In genomic region chr1:155895617-155896016, GRCh38 we compare ENCODE assay signal across 11 cellular contexts. TPM values are rescaled to one million over a fixed set of nuclear protein-coding genes. Genes with fewer than 3 reads are reported as not detected.
DNase-seq lines count a peak whose midpoint lies in the region; ATAC-seq, FAIRE-seq and TF ChIP-seq lines count a peak whose summit lies in the region.
"Not testable (repeated sequence)": the region's sequence is repeated elsewhere in the genome, so short reads cannot be mapped to it uniquely, and the experiment has no call there.
"Had no signal": no experiment of that assay in that cellular context is flagged by ENCODE, and none has a peak within 500 bp of the region (broad histone marks: within the 10 kb centered on the region; RNA-seq: fewer than 3 reads in every experiment).

No MANE protein-coding gene starts in this region.

- H3K9me3 Mint-ChIP-seq in activated CD4-positive, alpha-beta memory T cell treated with anti-CD3 and anti-CD28 coated beads for 36 hours = not testable (repeated sequence)

- not testable (repeated sequence) for H3K9me3 ChIP-seq in GM23248 (ENCODE audit: low read depth); PC-3 (ENCODE audit: low read length); K562 (replicated peaks; ENCODE audit: control insufficient read depth, insufficient read depth, low read depth, low read length)

- peaks cover 35% of the 10 kb centered on the region for H3K36me3 ChIP-seq in GM23248 (ENCODE audit: low read depth)
- H3K36me3 ChIP-seq in PC-3 (ENCODE audit: low read depth, low read length) = peaks cover 29% of the 10 kb centered on the region
- H3K36me3 ChIP-seq in K562 (ENCODE audit: control insufficient read depth, insufficient read depth, low read length) = peaks cover 38% of the 10 kb centered on the region

- H3K4me1 Mint-ChIP-seq in activated CD4-positive, alpha-beta memory T cell treated with anti-CD3 and anti-CD28 coated beads for 36 hours (ENCODE audit: low read depth) = peaks cover 15% of the 10 kb centered on the region

- H3K4me3 Mint-ChIP-seq in activated CD4-positive, alpha-beta memory T cell treated with anti-CD3 and anti-CD28 coated beads for 36 hours = not testable (repeated sequence)

- H3K27me3 ChIP-seq in GM23248 (replicated peaks; ENCODE audit: insufficient read depth); PC-3 (ENCODE audit: low read length); K562 (ENCODE audit: control insufficient read depth in 2 of 2, insufficient read depth in 2 of 2, low read length in 2 of 2): not testable (repeated sequence)

- TF ChIP-seq CTCF in PC-3 (conservative IDR thresholded peaks at IDR 0.05; ENCODE audit: low read depth, low read length); K562 (IDR thresholded peaks at IDR 0.05 in 2 of 3, conservative IDR thresholded peaks at IDR 0.05 in 1 of 3; ENCODE audit: insufficient read depth in 2 of 3, low read depth in 1 of 3, low read length in 3 of 3): not testable (repeated sequence)

- H3F3A ChIP-seq in GM23248 (ENCODE audit: insufficient read depth) (peaks cover 66% of the 10 kb centered on the region), PC-3 (ENCODE audit: low read length, unreplicated experiment) (peaks cover 15% of the 10 kb centered on the region)

- CTCF ChIA-PET in PC-3 (lab: Charles Lee); K562 (lab: Yijun Ruan, JAX; ENCODE audit: low intra/inter-chr PET ratio): not testable (repeated sequence)
- CTCF ChIA-PET in activated CD4-positive, alpha-beta memory T cell treated with anti-CD3 and anti-CD28 coated beads for 36 hours (lab: Charles Lee) = interaction anchor here (0.7 kb wide), 1 partner anchor 33 kb away, joined by 3 read pairs; no protein-coding TSS in a partner anchor

- not testable (repeated sequence) for H3K9me1 ChIP-seq in K562 (ENCODE audit: control insufficient read depth, insufficient read depth, low read length)

- WGBS in GM23248 (ENCODE audit: low coverage in 1 of 2, low lambda C conversion rate in 2 of 2, missing lambda C conversion rate in 2 of 2), 2 experiments = 88 to 93% methylated on average over 6 of the region's 6 CpGs
- WGBS in K562 (ENCODE audit: insufficient coverage, low coverage, missing lambda C conversion rate) = 71% methylated on average over 4 of the region's 6 CpGs

- in situ Hi-C loops in GM23248 (cut with MboI); K562 (cut with MboI): not testable (repeated sequence)

- H3K4me2 ChIP-seq in GM23248 (ENCODE audit: unreplicated experiment); PC-3 (ENCODE audit: low read length); K562 (ENCODE audit: insufficient read depth, low read length): not testable (repeated sequence)

- peak overlapping the region; percentile 5 for H3K27ac Mint-ChIP-seq in activated CD4-positive, alpha-beta memory T cell treated with anti-CD3 and anti-CD28 coated beads for 36 hours

- peaks cover 22% of the 10 kb centered on the region for H3K79me2 ChIP-seq in GM23248 (ENCODE audit: insufficient read depth)
- H3K79me2 ChIP-seq in PC-3 (ENCODE audit: low read length); K562 (ENCODE audit: control insufficient read depth, insufficient read depth, low read length): not testable (repeated sequence)

- not testable (repeated sequence) for H3K9me2 ChIP-seq in GM23248 (ENCODE audit: insufficient read depth); PC-3 (replicated peaks; ENCODE audit: low read length)

- not testable (repeated sequence) for ATAC-seq in PC-3, K562

- not testable (repeated sequence) for TF ChIP-seq EP300 in K562 (IDR thresholded peaks at IDR 0.05; ENCODE audit: low read length)

- TF ChIP-seq POLR2A in K562 (conservative IDR thresholded peaks at IDR 0.05) = not testable (repeated sequence)

- H3K36me3 Mint-ChIP-seq in activated CD4-positive, alpha-beta memory T cell treated with anti-CD3 and anti-CD28 coated beads for 36 hours = peaks cover 22% of the 10 kb centered on the region

- BruUV-seq in PC-3 (replicated peaks; lab: Mats Ljungman, UMichigan); K562 (replicated peaks; lab: Mats Ljungman, UMichigan): not testable (repeated sequence)

- peaks cover 21% of the 10 kb centered on the region for H3K4me1 ChIP-seq in GM23248 (ENCODE audit: insufficient read depth)
- H3K4me1 ChIP-seq in PC-3 (ENCODE audit: insufficient read depth, low read length) = peaks cover 23% of the 10 kb centered on the region
- H3K4me1 ChIP-seq in K562 (replicated peaks in 1 of 2; ENCODE audit: control insufficient read depth in 2 of 2, insufficient read depth in 2 of 2, low read length in 2 of 2) = peaks cover 0 to 13% of the 10 kb centered on the region in 2 experiments; a peak in 3 of 5 replicates

- not testable (repeated sequence) for H2AFZ ChIP-seq in GM23248; PC-3 (ENCODE audit: low read length); K562 (ENCODE audit: low read depth, low read length)

- peak overlapping the region; percentile 9; the same call in 1 of the 2 replicates for H3K27ac ChIP-seq in GM23248
- not testable (repeated sequence) for H3K27ac ChIP-seq in PC-3 (ENCODE audit: low read length); K562 (ENCODE audit: extremely low read depth, low read depth, low read length)

- TF ChIP-seq RAD21 in K562 (CRISPR knock-in tag; conservative IDR thresholded peaks at IDR 0.05 in 1 of 2, IDR thresholded peaks at IDR 0.05 in 1 of 2) = not testable (repeated sequence)

- POLR2A ChIA-PET in PC-3 (lab: Charles Lee; ENCODE audit: unreplicated experiment) = interaction anchor here (0.7 kb wide), 2 partner anchors 333 to 611 kb away, joined by 6 to 13 read pairs; partner anchors contain the start of gene ASH1L
- POLR2A ChIA-PET in activated CD4-positive, alpha-beta memory T cell treated with anti-CD3 and anti-CD28 coated beads for 36 hours (lab: Charles Lee) = interaction anchor here (0.7 kb wide), 1 partner anchor 298 kb away, joined by 3 read pairs; no protein-coding TSS in a partner anchor
- POLR2A ChIA-PET in K562 (lab: Yijun Ruan, JAX) = interaction anchor here (0.6 to 2.0 kb wide), 7 partner anchors 9 to 38 kb away, joined by 3 to 14 read pairs (median 4); partner anchors contain the start of genes GON4L and SYT11

- FAIRE-seq in K562 (lab: Jason Lieb, UNC) = not testable (repeated sequence)

- intact Hi-C loops in PC-3 (cut with micrococcal nuclease); activated CD4-positive, alpha-beta memory T cell treated with anti-CD3 and anti-CD28 coated beads for 36 hours (cut with micrococcal nuclease); K562 (cut with micrococcal nuclease): not testable (repeated sequence)

- not testable (repeated sequence) for H3K9ac ChIP-seq in GM23248; PC-3 (ENCODE audit: low read length); K562 (ENCODE audit: insufficient read depth in 1 of 2, low read depth in 2 of 2, low read length in 2 of 2)

- DNase-seq in GM23248; activated CD4-positive, alpha-beta memory T cell treated with anti-CD3 and anti-CD28 coated beads for 36 hours; K562 (ENCODE audit: extremely low read depth in 1 of 4, low spot score in 3 of 4): not testable (repeated sequence)
- DNase-seq in PC-3 (peak; percentile 14), kidney tubule cell (ENCODE audit: low spot score) (peak; percentile 18), renal cortical epithelial cell (ENCODE audit: low read depth) (peak; percentile 50)

- not testable (repeated sequence) for H3K4me3 ChIP-seq in GM23248; PC-3 (ENCODE audit: low read length); K562

- H4K20me1 ChIP-seq in GM23248 (ENCODE audit: insufficient read depth); PC-3 (ENCODE audit: low read length); K562 (replicated peaks; ENCODE audit: control insufficient read depth, insufficient read depth, low read length): not testable (repeated sequence)

- not testable (repeated sequence) for H3K27me3 Mint-ChIP-seq in activated CD4-positive, alpha-beta memory T cell treated with anti-CD3 and anti-CD28 coated beads for 36 hours

RNA-seq across cellular contexts. Expression of gene RIT1, which starts 15.5 kb away (rescaled TPM):
- 29.7 and 32.4 TPM in 2 replicates for total RNA-seq in GM23248 (2014; rRNA removed; shearing (Covaris generic))
- polyA plus RNA-seq in GM23248 (2016; fragmentation: Nextera tagmentation; extraction: Ambion mirVana) = 30.5 and 33.1 TPM in 2 replicates
- 14.7 and 18.8 TPM in 2 replicates for total RNA-seq in PC-3 (2014; rRNA removed)
- 10 to 100 TPM; 19.1 to 21.1 TPM for total RNA-seq in activated CD4-positive, alpha-beta memory T cell treated with anti-CD3 and anti-CD28 coated beads for 36 hours
- 32.5 and 66.4 TPM in 2 replicates for total RNA-seq in K562 (2011; cell fraction: chromatin; rRNA removed; ENCODE audit: low replicate concordance)
- 13.3 and 18.2 TPM in 2 replicates for total RNA-seq in K562 (2011; cell fraction: nucleolus; rRNA removed)
- 42.4 and 55.2 TPM in 2 replicates for total RNA-seq in K562 (2011; cell fraction: nucleoplasm; rRNA removed)
- total RNA-seq in K562 (2014; rRNA removed) = 13.5 and 15.8 TPM in 2 replicates
- total RNA-seq in K562 (2014; rRNA removed; fragmentation: Illumina TruSeq; extraction: Trizol) = 24.9 and 28.8 TPM in 2 replicates
- total RNA-seq in K562 (2015; rRNA removed; fragmentation: Illumina TruSeq; extraction: Trizol) = 18.7 and 20.0 TPM in 2 replicates
- total RNA-seq in K562 (2021) = 22.9 and 23.1 TPM in 2 replicates
- 41.7 and 57.6 TPM in 2 replicates for polyA plus RNA-seq in K562 (2011; rRNA removed)
- 28.1 and 47.4 TPM in 2 replicates for polyA plus RNA-seq in K562 (2011; cell fraction: cytosol; rRNA removed)
- polyA plus RNA-seq in K562 (2011; cell fraction: nucleus; rRNA removed) = 18.1 and 27.5 TPM in 2 replicates
- 18.3 and 23.8 TPM in 2 replicates for polyA plus RNA-seq in K562 (2012)
- polyA plus RNA-seq in K562 (2014; fragmentation: Illumina TruSeq; extraction: Trizol) = 20.8 and 21.2 TPM in 2 replicates
- polyA plus RNA-seq in K562 (2014; fragmentation: Nextera tagmentation; extraction: Ambion mirVana) = 10 to 100 TPM; 53.7 to 57.1 TPM
- polyA plus RNA-seq in K562 (2014; rRNA removed) = 19.3 and 20.4 TPM in 2 replicates
- 56.7 and 64.0 TPM in 2 replicates for polyA minus RNA-seq in K562 (2011; rRNA and poly(A)+ RNA removed)
- 13.1 and 20.2 TPM in 2 replicates for polyA minus RNA-seq in K562 (2011; cell fraction: cytosol; rRNA and poly(A)+ RNA removed)
- 6.7 and 13.2 TPM in 2 replicates for polyA minus RNA-seq in K562 (2011; cell fraction: nucleus; rRNA and poly(A)+ RNA removed)
- 38.4 and 88.2 TPM in 2 replicates for total RNA-seq in renal cortical epithelial cell

RNA-seq across cellular contexts. Expression of gene SYT11, which starts 36.2 kb away (rescaled TPM):
- total RNA-seq in GM23248 (2014; rRNA removed; shearing (Covaris generic)) = 28.5 and 30.2 TPM in 2 replicates
- polyA plus RNA-seq in GM23248 (2016; fragmentation: Nextera tagmentation; extraction: Ambion mirVana) = 16.2 and 18.3 TPM in 2 replicates
- 0.29 and 0.44 TPM in 2 replicates for total RNA-seq in PC-3 (2014; rRNA removed)
- total RNA-seq in activated CD4-positive, alpha-beta memory T cell treated with anti-CD3 and anti-CD28 coated beads for 36 hours = 10 to 100 TPM; 25.0 to 25.1 TPM
- 0.25 and 0.39 TPM in 2 replicates for total RNA-seq in K562 (2011; cell fraction: chromatin; rRNA removed; ENCODE audit: low replicate concordance)
- total RNA-seq in K562 (2011; cell fraction: nucleolus; rRNA removed) = 0.39 and 0.67 TPM in 2 replicates
- total RNA-seq in K562 (2011; cell fraction: nucleoplasm; rRNA removed) = 0.81 and 0.84 TPM in 2 replicates
- 0.05 and 0.12 TPM in 2 replicates for total RNA-seq in K562 (2014; rRNA removed)
- total RNA-seq in K562 (2014; rRNA removed; fragmentation: Illumina TruSeq; extraction: Trizol) = 0.07 and 0.13 TPM in 2 replicates
- 0.11 TPM in 2 replicates for total RNA-seq in K562 (2015; rRNA removed; fragmentation: Illumina TruSeq; extraction: Trizol)
- total RNA-seq in K562 (2021) = 0.18 and 0.20 TPM in 2 replicates
- 0.17 and 0.26 TPM in 2 replicates for polyA plus RNA-seq in K562 (2011; rRNA removed)
- polyA plus RNA-seq in K562 (2011; cell fraction: cytosol; rRNA removed) = 0.16 and 0.24 TPM in 2 replicates
- polyA plus RNA-seq in K562 (2011; cell fraction: nucleus; rRNA removed) = 0.09 and 0.13 TPM in 2 replicates
- polyA plus RNA-seq in K562 (2012) = 0.07 and 0.17 TPM in 2 replicates
- polyA plus RNA-seq in K562 (2014; fragmentation: Illumina TruSeq; extraction: Trizol) = 0.13 and 0.19 TPM in 2 replicates
- polyA plus RNA-seq in K562 (2014; fragmentation: Nextera tagmentation; extraction: Ambion mirVana) = under 1 TPM; 0.08 to 0.11 TPM
- polyA plus RNA-seq in K562 (2014; rRNA removed) = 0.05 and 0.11 TPM in 2 replicates
- 0.25 and 0.36 TPM in 2 replicates for polyA minus RNA-seq in K562 (2011; rRNA and poly(A)+ RNA removed)
- not detected in 2 replicates for polyA minus RNA-seq in K562 (2011; cell fraction: cytosol; rRNA and poly(A)+ RNA removed)
- 0.11 TPM in 1 of 2 replicates, not detected in the other for polyA minus RNA-seq in K562 (2011; cell fraction: nucleus; rRNA and poly(A)+ RNA removed)
- 20.3 and 35.1 TPM in 2 replicates for total RNA-seq in renal cortical epithelial cell

RNA-seq across cellular contexts. Expression of gene KHDC4, which starts 38.6 kb away (rescaled TPM):
- total RNA-seq in GM23248 (2014; rRNA removed; shearing (Covaris generic)) = 24.2 TPM in 2 replicates
- polyA plus RNA-seq in GM23248 (2016; fragmentation: Nextera tagmentation; extraction: Ambion mirVana) = 25.3 and 27.8 TPM in 2 replicates
- total RNA-seq in PC-3 (2014; rRNA removed) = 63.4 and 64.4 TPM in 2 replicates
- total RNA-seq in activated CD4-positive, alpha-beta memory T cell treated with anti-CD3 and anti-CD28 coated beads for 36 hours = 10 to 100 TPM; 66.1 to 70.2 TPM
- total RNA-seq in K562 (2011; cell fraction: chromatin; rRNA removed; ENCODE audit: low replicate concordance) = 514 and 559 TPM in 2 replicates
- total RNA-seq in K562 (2011; cell fraction: nucleolus; rRNA removed) = 287 and 289 TPM in 2 replicates
- total RNA-seq in K562 (2011; cell fraction: nucleoplasm; rRNA removed) = 287 and 343 TPM in 2 replicates
- 65.6 and 72.9 TPM in 2 replicates for total RNA-seq in K562 (2014; rRNA removed)
- 65.2 and 75.1 TPM in 2 replicates for total RNA-seq in K562 (2014; rRNA removed; fragmentation: Illumina TruSeq; extraction: Trizol)
- total RNA-seq in K562 (2015; rRNA removed; fragmentation: Illumina TruSeq; extraction: Trizol) = 75.3 and 77.3 TPM in 2 replicates
- total RNA-seq in K562 (2021) = 62.9 and 64.9 TPM in 2 replicates
- polyA plus RNA-seq in K562 (2011; rRNA removed) = 185 and 202 TPM in 2 replicates
- polyA plus RNA-seq in K562 (2011; cell fraction: cytosol; rRNA removed) = 110 and 164 TPM in 2 replicates
- polyA plus RNA-seq in K562 (2011; cell fraction: nucleus; rRNA removed) = 419 and 448 TPM in 2 replicates
- 38.0 and 62.2 TPM in 2 replicates for polyA plus RNA-seq in K562 (2012)
- 61.5 and 78.8 TPM in 2 replicates for polyA plus RNA-seq in K562 (2014; fragmentation: Illumina TruSeq; extraction: Trizol)
- 10 to 100 TPM; 12.1 to 14.4 TPM for polyA plus RNA-seq in K562 (2014; fragmentation: Nextera tagmentation; extraction: Ambion mirVana)
- polyA plus RNA-seq in K562 (2014; rRNA removed) = 127 and 132 TPM in 2 replicates
- polyA minus RNA-seq in K562 (2011; rRNA and poly(A)+ RNA removed) = 193 and 248 TPM in 2 replicates
- polyA minus RNA-seq in K562 (2011; cell fraction: cytosol; rRNA and poly(A)+ RNA removed) = 69.5 and 86.4 TPM in 2 replicates
- 101 and 173 TPM in 2 replicates for polyA minus RNA-seq in K562 (2011; cell fraction: nucleus; rRNA and poly(A)+ RNA removed)
- 16.8 and 39.1 TPM in 2 replicates for total RNA-seq in renal cortical epithelial cell

RNA-seq across cellular contexts. Expression of gene GON4L, which starts 38.6 kb away (rescaled TPM):
- total RNA-seq in GM23248 (2014; rRNA removed; shearing (Covaris generic)) = 20.4 and 24.4 TPM in 2 replicates
- polyA plus RNA-seq in GM23248 (2016; fragmentation: Nextera tagmentation; extraction: Ambion mirVana) (24.9 and 30.3 TPM in 2 replicates), K562 (2011; rRNA removed) (32.4 and 40.4 TPM in 2 replicates), K562 (2014; fragmentation: Illumina TruSeq; extraction: Trizol) (35.1 and 37.4 TPM in 2 replicates), K562 (2014; fragmentation: Nextera tagmentation; extraction: Ambion mirVana) (10 to 100 TPM; 20.2 to 38.9 TPM), K562 (2014; rRNA removed) (32.1 and 33.0 TPM in 2 replicates)
- total RNA-seq in PC-3 (2014; rRNA removed) (31.2 and 43.9 TPM in 2 replicates), K562 (2014; rRNA removed) (29.0 and 30.0 TPM in 2 replicates), K562 (2014; rRNA removed; fragmentation: Illumina TruSeq; extraction: Trizol) (35.5 and 40.1 TPM in 2 replicates), K562 (2015; rRNA removed; fragmentation: Illumina TruSeq; extraction: Trizol) (33.6 and 34.3 TPM in 2 replicates), K562 (2021) (42.6 and 47.4 TPM in 2 replicates), renal cortical epithelial cell (17.4 and 46.1 TPM in 2 replicates)
- total RNA-seq in activated CD4-positive, alpha-beta memory T cell treated with anti-CD3 and anti-CD28 coated beads for 36 hours = 10 to 100 TPM; 48.0 to 51.2 TPM
- 217 and 320 TPM in 2 replicates for total RNA-seq in K562 (2011; cell fraction: chromatin; rRNA removed; ENCODE audit: low replicate concordance)
- 111 and 118 TPM in 2 replicates for total RNA-seq in K562 (2011; cell fraction: nucleolus; rRNA removed)
- 136 and 172 TPM in 2 replicates for total RNA-seq in K562 (2011; cell fraction: nucleoplasm; rRNA removed)
- 21.5 and 30.7 TPM in 2 replicates for polyA plus RNA-seq in K562 (2011; cell fraction: cytosol; rRNA removed)
- polyA plus RNA-seq in K562 (2011; cell fraction: nucleus; rRNA removed) = 98.2 and 114 TPM in 2 replicates
- polyA plus RNA-seq in K562 (2012) = 27.5 and 34.2 TPM in 2 replicates
- 69.6 and 96.4 TPM in 2 replicates for polyA minus RNA-seq in K562 (2011; rRNA and poly(A)+ RNA removed)
- 19.7 and 23.2 TPM in 2 replicates for polyA minus RNA-seq in K562 (2011; cell fraction: cytosol; rRNA and poly(A)+ RNA removed)
- 38.9 and 68.0 TPM in 2 replicates for polyA minus RNA-seq in K562 (2011; cell fraction: nucleus; rRNA and poly(A)+ RNA removed)

RNA-seq across cellular contexts. Expression of gene RXFP4, which starts 45.8 kb away (rescaled TPM):
- not detected in 2 replicates for total RNA-seq in GM23248 (2014; rRNA removed; shearing (Covaris generic))
- polyA plus RNA-seq in GM23248 (2016; fragmentation: Nextera tagmentation; extraction: Ambion mirVana) (0.20 and 0.39 TPM in 2 replicates), K562 (2011; rRNA removed) (not detected in 2 replicates), K562 (2014; fragmentation: Illumina TruSeq; extraction: Trizol) (not detected in 2 replicates), K562 (2014; fragmentation: Nextera tagmentation; extraction: Ambion mirVana) (not detected), K562 (2014; rRNA removed) (not detected in 2 replicates)
- total RNA-seq in PC-3 (2014; rRNA removed) (not detected in 2 replicates), K562 (2014; rRNA removed) (0.64 TPM in 1 of 2 replicates, not detected in the other), K562 (2014; rRNA removed; fragmentation: Illumina TruSeq; extraction: Trizol) (not detected in 2 replicates), K562 (2015; rRNA removed; fragmentation: Illumina TruSeq; extraction: Trizol) (not detected in 2 replicates), K562 (2021) (not detected in 2 replicates), renal cortical epithelial cell (not detected in 2 replicates)
- total RNA-seq in activated CD4-positive, alpha-beta memory T cell treated with anti-CD3 and anti-CD28 coated beads for 36 hours = not detected
- total RNA-seq in K562 (2011; cell fraction: chromatin; rRNA removed; ENCODE audit: low replicate concordance) = 0.42 TPM in 1 of 2 replicates, not detected in the other
- total RNA-seq in K562 (2011; cell fraction: nucleolus; rRNA removed) = not detected in 2 replicates
- total RNA-seq in K562 (2011; cell fraction: nucleoplasm; rRNA removed) = 0.29 TPM in 1 of 2 replicates, not detected in the other
- polyA plus RNA-seq in K562 (2011; cell fraction: cytosol; rRNA removed) = not detected in 2 replicates
- polyA plus RNA-seq in K562 (2011; cell fraction: nucleus; rRNA removed) = not detected in 2 replicates
- polyA plus RNA-seq in K562 (2012) = not detected in 2 replicates
- not detected in 2 replicates for polyA minus RNA-seq in K562 (2011; rRNA and poly(A)+ RNA removed)
- not detected in 2 replicates for polyA minus RNA-seq in K562 (2011; cell fraction: cytosol; rRNA and poly(A)+ RNA removed)
- polyA minus RNA-seq in K562 (2011; cell fraction: nucleus; rRNA and poly(A)+ RNA removed) = not detected in 2 replicates
- total RNA-seq: Calu3; CD4-positive, alpha-beta memory T cell; Daoy; G401 had no signal
- polyA plus RNA-seq: BJ had no signal

Comparison
In these comparisons a context has a peak if more than half of its experiments do, and no peak if none do; other contexts are left out.
1. RNA of gene SYT11, which starts 36.2 kb away (total RNA-seq): 20.3 to 35.1 TPM in renal cortical epithelial cell, 28.5 to 30.2 TPM in GM23248 and 25.0 to 25.1 TPM in activated CD4-positive, alpha-beta memory T cell treated with anti-CD3 and anti-CD28 coated beads for 36 hours; 0.29 to 0.44 TPM in PC-3 and 0.05 to 0.84 TPM in K562; every median in the first group is over 10 times any median in the second.